ENCODE assay signal across 1 cellular context in the genomic region with DNA sequence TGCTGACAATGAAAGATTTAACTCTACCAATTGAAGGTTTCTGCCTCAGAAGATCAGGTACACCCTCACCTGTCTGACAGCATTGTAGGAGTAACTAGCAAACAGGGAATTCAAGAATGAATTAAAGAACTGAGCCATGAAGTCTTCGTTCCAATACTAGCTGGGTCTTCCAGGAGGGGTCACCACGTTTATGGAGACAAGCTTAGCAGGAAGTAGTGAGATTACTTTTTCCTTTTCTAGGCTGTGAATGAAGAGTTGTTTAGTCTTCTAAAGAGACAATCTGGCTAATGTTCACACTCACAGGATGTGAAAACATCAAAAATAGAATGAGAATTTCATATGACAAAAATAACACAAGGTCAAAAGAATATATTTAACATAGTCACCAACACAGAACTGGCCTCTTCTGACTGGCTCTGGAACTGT.
A peak's percentile ranks its signal among the peaks of the same experiment; 100 is the strongest.
TF ChIP-seq lines count a peak whose summit lies in the region.

No MANE protein-coding gene starts in this region.

TF ChIP-seq in GM12878, 131 proteins besides CTCF, POLR2A, EP300 and RAD21 (continued from another document and continues in another):
- TF ChIP-seq, protein P1, sequence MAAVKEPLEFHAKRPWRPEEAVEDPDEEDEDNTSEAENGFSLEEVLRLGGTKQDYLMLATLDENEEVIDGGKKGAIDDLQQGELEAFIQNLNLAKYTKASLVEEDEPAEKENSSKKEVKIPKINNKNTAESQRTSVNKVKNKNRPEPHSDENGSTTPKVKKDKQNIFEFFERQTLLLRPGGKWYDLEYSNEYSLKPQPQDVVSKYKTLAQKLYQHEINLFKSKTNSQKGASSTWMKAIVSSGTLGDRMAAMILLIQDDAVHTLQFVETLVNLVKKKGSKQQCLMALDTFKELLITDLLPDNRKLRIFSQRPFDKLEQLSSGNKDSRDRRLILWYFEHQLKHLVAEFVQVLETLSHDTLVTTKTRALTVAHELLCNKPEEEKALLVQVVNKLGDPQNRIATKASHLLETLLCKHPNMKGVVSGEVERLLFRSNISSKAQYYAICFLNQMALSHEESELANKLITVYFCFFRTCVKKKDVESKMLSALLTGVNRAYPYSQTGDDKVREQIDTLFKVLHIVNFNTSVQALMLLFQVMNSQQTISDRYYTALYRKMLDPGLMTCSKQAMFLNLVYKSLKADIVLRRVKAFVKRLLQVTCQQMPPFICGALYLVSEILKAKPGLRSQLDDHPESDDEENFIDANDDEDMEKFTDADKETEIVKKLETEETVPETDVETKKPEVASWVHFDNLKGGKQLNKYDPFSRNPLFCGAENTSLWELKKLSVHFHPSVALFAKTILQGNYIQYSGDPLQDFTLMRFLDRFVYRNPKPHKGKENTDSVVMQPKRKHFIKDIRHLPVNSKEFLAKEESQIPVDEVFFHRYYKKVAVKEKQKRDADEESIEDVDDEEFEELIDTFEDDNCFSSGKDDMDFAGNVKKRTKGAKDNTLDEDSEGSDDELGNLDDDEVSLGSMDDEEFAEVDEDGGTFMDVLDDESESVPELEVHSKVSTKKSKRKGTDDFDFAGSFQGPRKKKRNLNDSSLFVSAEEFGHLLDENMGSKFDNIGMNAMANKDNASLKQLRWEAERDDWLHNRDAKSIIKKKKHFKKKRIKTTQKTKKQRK (IDR thresholded peaks at IDR 0.05; ENCODE audit: low read depth, low read length), result no peak
- TF ChIP-seq DPF2 (IDR thresholded peaks at IDR 0.05) (peak; percentile 62; the same call in 1 of the 2 replicates), NFIC (IDR thresholded peaks at IDR 0.05; ENCODE audit: low read depth, low read length) (peak; percentile 92), SMARCA5 (IDR thresholded peaks at IDR 0.05) (no peak), ETV6 (conservative IDR thresholded peaks at IDR 0.05 in 1 of 2, IDR thresholded peaks at IDR 0.05 in 1 of 2; ENCODE audit: borderline replicate concordance in 1 of 2, low read depth in 1 of 2) (no peak), MYB (IDR thresholded peaks at IDR 0.05; ENCODE audit: borderline replicate concordance, low read depth, low read length) (no peak), NRF1 (conservative IDR thresholded peaks at IDR 0.05; ENCODE audit: low read depth, low read length) (no peak), PML (IDR thresholded peaks at IDR 0.05; ENCODE audit: low read length) (peak; percentile 64; the same call in 1 of the 2 replicates), NR2C1 (IDR thresholded peaks at IDR 0.05) (no peak), YBX1 (IDR thresholded peaks at IDR 0.05) (no peak), NR2C2 (IDR thresholded peaks at IDR 0.05; ENCODE audit: borderline replicate concordance, control insufficient read depth, insufficient read length, low read depth) (no peak), ZZZ3 (IDR thresholded peaks at IDR 0.05; ENCODE audit: control insufficient read depth, insufficient read length, low read depth) (no peak), SUZ12 (IDR thresholded peaks at IDR 0.05; ENCODE audit: unreplicated experiment) (no peak), EGR1 (IDR thresholded peaks at IDR 0.05; ENCODE audit: borderline replicate concordance in 1 of 2, low read depth in 2 of 2, low read length in 2 of 2) (no peak), SREBF1 (IDR thresholded peaks at IDR 0.05; ENCODE audit: low read length) (no peak), STAT3 (IDR thresholded peaks at IDR 0.05; ENCODE audit: low read depth, low read length) (no peak), RBBP5 (conservative IDR thresholded peaks at IDR 0.05) (no peak), ZNF217 (IDR thresholded peaks at IDR 0.05) (0 out of 2 replicates have a peak, but pooled peaks have one; percentile 43), NBN (IDR thresholded peaks at IDR 0.05) (0 out of 2 replicates have a peak, but pooled peaks have one; percentile 54), POLR2AphosphoS5 (IDR thresholded peaks at IDR 0.05; ENCODE audit: low read length) (no peak), ZBED1 (IDR thresholded peaks at IDR 0.05; ENCODE audit: borderline replicate concordance) (peak; percentile 76; the same call in 1 of the 2 replicates), ZSCAN29 (IDR thresholded peaks at IDR 0.05) (no peak), SUPT20H (IDR thresholded peaks at IDR 0.05; ENCODE audit: borderline replicate concordance, control insufficient read depth, low read depth, low read length) (no peak)
- TF ChIP-seq, protein P2, sequence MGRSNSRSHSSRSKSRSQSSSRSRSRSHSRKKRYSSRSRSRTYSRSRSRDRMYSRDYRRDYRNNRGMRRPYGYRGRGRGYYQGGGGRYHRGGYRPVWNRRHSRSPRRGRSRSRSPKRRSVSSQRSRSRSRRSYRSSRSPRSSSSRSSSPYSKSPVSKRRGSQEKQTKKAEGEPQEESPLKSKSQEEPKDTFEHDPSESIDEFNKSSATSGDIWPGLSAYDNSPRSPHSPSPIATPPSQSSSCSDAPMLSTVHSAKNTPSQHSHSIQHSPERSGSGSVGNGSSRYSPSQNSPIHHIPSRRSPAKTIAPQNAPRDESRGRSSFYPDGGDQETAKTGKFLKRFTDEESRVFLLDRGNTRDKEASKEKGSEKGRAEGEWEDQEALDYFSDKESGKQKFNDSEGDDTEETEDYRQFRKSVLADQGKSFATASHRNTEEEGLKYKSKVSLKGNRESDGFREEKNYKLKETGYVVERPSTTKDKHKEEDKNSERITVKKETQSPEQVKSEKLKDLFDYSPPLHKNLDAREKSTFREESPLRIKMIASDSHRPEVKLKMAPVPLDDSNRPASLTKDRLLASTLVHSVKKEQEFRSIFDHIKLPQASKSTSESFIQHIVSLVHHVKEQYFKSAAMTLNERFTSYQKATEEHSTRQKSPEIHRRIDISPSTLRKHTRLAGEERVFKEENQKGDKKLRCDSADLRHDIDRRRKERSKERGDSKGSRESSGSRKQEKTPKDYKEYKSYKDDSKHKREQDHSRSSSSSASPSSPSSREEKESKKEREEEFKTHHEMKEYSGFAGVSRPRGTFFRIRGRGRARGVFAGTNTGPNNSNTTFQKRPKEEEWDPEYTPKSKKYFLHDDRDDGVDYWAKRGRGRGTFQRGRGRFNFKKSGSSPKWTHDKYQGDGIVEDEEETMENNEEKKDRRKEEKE (IDR thresholded peaks at IDR 0.05), result no peak
- TF ChIP-seq, protein P3, sequence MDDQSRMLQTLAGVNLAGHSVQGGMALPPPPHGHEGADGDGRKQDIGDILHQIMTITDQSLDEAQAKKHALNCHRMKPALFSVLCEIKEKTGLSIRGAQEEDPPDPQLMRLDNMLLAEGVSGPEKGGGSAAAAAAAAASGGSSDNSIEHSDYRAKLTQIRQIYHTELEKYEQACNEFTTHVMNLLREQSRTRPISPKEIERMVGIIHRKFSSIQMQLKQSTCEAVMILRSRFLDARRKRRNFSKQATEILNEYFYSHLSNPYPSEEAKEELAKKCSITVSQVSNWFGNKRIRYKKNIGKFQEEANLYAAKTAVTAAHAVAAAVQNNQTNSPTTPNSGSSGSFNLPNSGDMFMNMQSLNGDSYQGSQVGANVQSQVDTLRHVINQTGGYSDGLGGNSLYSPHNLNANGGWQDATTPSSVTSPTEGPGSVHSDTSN (IDR thresholded peaks at IDR 0.05; ENCODE audit: insufficient replicate concordance, low read depth, low read length), result no peak
- TF ChIP-seq, protein P4, sequence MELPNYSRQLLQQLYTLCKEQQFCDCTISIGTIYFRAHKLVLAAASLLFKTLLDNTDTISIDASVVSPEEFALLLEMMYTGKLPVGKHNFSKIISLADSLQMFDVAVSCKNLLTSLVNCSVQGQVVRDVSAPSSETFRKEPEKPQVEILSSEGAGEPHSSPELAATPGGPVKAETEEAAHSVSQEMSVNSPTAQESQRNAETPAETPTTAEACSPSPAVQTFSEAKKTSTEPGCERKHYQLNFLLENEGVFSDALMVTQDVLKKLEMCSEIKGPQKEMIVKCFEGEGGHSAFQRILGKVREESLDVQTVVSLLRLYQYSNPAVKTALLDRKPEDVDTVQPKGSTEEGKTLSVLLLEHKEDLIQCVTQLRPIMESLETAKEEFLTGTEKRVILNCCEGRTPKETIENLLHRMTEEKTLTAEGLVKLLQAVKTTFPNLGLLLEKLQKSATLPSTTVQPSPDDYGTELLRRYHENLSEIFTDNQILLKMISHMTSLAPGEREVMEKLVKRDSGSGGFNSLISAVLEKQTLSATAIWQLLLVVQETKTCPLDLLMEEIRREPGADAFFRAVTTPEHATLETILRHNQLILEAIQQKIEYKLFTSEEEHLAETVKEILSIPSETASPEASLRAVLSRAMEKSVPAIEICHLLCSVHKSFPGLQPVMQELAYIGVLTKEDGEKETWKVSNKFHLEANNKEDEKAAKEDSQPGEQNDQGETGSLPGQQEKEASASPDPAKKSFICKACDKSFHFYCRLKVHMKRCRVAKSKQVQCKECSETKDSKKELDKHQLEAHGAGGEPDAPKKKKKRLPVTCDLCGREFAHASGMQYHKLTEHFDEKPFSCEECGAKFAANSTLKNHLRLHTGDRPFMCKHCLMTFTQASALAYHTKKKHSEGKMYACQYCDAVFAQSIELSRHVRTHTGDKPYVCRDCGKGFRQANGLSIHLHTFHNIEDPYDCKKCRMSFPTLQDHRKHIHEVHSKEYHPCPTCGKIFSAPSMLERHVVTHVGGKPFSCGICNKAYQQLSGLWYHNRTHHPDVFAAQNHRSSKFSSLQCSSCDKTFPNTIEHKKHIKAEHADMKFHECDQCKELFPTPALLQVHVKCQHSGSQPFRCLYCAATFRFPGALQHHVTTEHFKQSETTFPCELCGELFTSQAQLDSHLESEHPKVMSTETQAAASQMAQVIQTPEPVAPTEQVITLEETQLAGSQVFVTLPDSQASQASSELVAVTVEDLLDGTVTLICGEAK (IDR thresholded peaks at IDR 0.05; ENCODE audit: borderline replicate concordance), result no peak
- TF ChIP-seq, protein P5, sequence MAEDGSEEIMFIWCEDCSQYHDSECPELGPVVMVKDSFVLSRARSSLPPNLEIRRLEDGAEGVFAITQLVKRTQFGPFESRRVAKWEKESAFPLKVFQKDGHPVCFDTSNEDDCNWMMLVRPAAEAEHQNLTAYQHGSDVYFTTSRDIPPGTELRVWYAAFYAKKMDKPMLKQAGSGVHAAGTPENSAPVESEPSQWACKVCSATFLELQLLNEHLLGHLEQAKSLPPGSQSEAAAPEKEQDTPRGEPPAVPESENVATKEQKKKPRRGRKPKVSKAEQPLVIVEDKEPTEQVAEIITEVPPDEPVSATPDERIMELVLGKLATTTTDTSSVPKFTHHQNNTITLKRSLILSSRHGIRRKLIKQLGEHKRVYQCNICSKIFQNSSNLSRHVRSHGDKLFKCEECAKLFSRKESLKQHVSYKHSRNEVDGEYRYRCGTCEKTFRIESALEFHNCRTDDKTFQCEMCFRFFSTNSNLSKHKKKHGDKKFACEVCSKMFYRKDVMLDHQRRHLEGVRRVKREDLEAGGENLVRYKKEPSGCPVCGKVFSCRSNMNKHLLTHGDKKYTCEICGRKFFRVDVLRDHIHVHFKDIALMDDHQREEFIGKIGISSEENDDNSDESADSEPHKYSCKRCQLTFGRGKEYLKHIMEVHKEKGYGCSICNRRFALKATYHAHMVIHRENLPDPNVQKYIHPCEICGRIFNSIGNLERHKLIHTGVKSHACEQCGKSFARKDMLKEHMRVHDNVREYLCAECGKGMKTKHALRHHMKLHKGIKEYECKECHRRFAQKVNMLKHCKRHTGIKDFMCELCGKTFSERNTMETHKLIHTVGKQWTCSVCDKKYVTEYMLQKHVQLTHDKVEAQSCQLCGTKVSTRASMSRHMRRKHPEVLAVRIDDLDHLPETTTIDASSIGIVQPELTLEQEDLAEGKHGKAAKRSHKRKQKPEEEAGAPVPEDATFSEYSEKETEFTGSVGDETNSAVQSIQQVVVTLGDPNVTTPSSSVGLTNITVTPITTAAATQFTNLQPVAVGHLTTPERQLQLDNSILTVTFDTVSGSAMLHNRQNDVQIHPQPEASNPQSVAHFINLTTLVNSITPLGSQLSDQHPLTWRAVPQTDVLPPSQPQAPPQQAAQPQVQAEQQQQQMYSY (CRISPR knock-in tag; IDR thresholded peaks at IDR 0.05), result no peak
- TF ChIP-seq, protein P6, sequence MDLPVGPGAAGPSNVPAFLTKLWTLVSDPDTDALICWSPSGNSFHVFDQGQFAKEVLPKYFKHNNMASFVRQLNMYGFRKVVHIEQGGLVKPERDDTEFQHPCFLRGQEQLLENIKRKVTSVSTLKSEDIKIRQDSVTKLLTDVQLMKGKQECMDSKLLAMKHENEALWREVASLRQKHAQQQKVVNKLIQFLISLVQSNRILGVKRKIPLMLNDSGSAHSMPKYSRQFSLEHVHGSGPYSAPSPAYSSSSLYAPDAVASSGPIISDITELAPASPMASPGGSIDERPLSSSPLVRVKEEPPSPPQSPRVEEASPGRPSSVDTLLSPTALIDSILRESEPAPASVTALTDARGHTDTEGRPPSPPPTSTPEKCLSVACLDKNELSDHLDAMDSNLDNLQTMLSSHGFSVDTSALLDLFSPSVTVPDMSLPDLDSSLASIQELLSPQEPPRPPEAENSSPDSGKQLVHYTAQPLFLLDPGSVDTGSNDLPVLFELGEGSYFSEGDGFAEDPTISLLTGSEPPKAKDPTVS (IDR thresholded peaks at IDR 0.05; ENCODE audit: low read depth, low read length), result no peak
- TF ChIP-seq, protein P7, sequence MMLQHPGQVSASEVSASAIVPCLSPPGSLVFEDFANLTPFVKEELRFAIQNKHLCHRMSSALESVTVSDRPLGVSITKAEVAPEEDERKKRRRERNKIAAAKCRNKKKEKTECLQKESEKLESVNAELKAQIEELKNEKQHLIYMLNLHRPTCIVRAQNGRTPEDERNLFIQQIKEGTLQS (IDR thresholded peaks at IDR 0.05; ENCODE audit: borderline replicate concordance, extremely low read depth, low read depth, low read length), result no peak
- TF ChIP-seq, protein P8, sequence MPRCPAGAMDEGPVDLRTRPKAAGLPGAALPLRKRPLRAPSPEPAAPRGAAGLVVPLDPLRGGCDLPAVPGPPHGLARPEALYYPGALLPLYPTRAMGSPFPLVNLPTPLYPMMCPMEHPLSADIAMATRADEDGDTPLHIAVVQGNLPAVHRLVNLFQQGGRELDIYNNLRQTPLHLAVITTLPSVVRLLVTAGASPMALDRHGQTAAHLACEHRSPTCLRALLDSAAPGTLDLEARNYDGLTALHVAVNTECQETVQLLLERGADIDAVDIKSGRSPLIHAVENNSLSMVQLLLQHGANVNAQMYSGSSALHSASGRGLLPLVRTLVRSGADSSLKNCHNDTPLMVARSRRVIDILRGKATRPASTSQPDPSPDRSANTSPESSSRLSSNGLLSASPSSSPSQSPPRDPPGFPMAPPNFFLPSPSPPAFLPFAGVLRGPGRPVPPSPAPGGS (IDR thresholded peaks at IDR 0.05; ENCODE audit: borderline replicate concordance, insufficient read depth, low read depth, low read length, poor library complexity, severe bottlenecking), result no peak
- TF ChIP-seq, protein P9, sequence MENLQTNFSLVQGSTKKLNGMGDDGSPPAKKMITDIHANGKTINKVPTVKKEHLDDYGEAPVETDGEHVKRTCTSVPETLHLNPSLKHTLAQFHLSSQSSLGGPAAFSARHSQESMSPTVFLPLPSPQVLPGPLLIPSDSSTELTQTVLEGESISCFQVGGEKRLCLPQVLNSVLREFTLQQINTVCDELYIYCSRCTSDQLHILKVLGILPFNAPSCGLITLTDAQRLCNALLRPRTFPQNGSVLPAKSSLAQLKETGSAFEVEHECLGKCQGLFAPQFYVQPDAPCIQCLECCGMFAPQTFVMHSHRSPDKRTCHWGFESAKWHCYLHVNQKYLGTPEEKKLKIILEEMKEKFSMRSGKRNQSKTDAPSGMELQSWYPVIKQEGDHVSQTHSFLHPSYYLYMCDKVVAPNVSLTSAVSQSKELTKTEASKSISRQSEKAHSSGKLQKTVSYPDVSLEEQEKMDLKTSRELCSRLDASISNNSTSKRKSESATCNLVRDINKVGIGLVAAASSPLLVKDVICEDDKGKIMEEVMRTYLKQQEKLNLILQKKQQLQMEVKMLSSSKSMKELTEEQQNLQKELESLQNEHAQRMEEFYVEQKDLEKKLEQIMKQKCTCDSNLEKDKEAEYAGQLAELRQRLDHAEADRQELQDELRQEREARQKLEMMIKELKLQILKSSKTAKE (IDR thresholded peaks at IDR 0.05; ENCODE audit: low read depth, poor library complexity, severe bottlenecking), result peak; percentile 85
